ENCODE assay signal across 13 cellular contexts in the genomic region with DNA sequence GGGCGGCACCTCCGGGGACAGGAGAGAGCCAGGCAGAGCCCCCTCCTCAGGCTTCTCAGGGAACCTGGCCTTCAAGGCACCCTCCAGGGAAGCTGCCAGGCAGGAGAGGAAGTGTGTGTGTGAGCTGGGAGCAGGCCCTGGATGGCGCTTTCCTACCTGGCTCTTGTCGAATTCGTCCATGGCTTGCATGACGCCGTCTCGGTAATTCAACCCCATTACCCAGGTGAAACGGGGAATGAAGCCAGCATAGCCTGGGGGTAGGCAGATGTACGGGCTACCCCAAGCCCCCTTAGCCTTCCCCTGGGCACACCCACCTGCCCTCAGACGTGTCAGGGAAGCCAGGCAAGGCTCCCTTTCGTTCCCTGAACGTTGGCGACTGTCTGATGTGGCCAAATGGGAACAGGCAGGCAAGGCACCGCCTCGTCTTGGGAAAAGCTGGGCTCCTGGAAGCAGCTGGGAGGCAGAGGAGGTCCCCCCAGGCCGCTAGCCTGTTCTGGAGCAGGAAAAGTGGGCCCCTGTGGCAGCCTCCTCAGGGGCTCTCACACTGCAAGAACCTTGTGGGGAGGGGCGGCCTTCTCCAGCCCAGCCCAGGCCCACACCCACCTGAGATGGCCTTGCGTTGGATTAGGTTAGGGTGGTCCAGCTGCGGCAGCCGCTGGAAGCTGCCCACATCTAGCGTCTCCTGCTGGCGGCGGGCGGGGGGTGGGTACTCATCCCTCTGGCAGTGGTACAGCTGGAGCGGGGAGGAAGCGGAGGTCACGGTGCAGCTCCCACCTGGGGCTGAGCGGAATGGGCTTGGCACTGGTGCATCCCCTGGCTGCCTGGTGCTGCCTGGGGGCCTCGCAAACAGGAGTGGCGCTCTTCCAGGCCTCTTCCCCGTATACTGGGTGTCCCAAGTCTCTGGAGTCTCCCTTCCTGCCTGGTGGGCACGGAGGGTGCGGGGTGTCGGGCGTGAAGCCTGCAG. TPM values are rescaled to one million over a fixed set of nuclear protein-coding genes. Genes with fewer than 3 reads are reported as not detected.
DNase-seq lines count a peak whose midpoint lies in the region; ATAC-seq and TF ChIP-seq lines count a peak whose summit lies in the region.
"Had no signal": no experiment of that assay in that cellular context is flagged by ENCODE, and none has a peak within 500 bp of the region (broad histone marks: within the 10 kb centered on the region; RNA-seq: fewer than 3 reads in every experiment).

No MANE protein-coding gene starts in this region.

- no peaks in the 10 kb centered on the region for H3K9me3 Mint-ChIP-seq in activated T-cell treated with anti-CD3 and anti-CD28 coated beads, Interleukin-2, amount 50 U/mL, for 24 hours
- H3K9me3 Mint-ChIP-seq in dendritic cell treated with granulocyte-macrophage colony-stimulating factor and Interleukin-4, amounts not matched to agents 40 ng/mL and 50 ng/mL, for 4 days = no peaks in the 10 kb centered on the region

- H3K9me3 ChIP-seq in skeletal muscle tissue (ENCODE audit: control insufficient read depth in 3 of 3, low read length in 3 of 3) = no peaks in the 10 kb centered on the region
- H3K9me3 ChIP-seq: sigmoid colon had no signal

- peak overlapping the region; percentile 73 for H3K27ac Mint-ChIP-seq in activated T-cell treated with anti-CD3 and anti-CD28 coated beads, Interleukin-2, amount 50 U/mL, for 24 hours
- H3K27ac Mint-ChIP-seq in dendritic cell treated with granulocyte-macrophage colony-stimulating factor and Interleukin-4, amounts not matched to agents 40 ng/mL and 50 ng/mL, for 4 days = peak overlapping the region; percentile 9

- H3K27ac ChIP-seq in skeletal muscle tissue (ENCODE audit: low read depth, low read length) = no peak overlapping the region
- H3K27ac ChIP-seq: sigmoid colon had no signal

- ATAC-seq in omental fat pad (ENCODE audit: low FRiP score) (no peak), HG02973 (IDR thresholded peaks at IDR 0.05; ENCODE audit: unreplicated experiment) (no peak)

- peaks cover 18 to 24% (median 20%) of the 10 kb centered on the region in 3 donors for H3K36me3 ChIP-seq in skeletal muscle tissue (ENCODE audit: control insufficient read depth in 3 of 3, insufficient read depth in 3 of 3, low read length in 3 of 3)

- DNase-seq in activated T-cell treated with anti-CD3 and anti-CD28 coated beads, Interleukin-2, amount 50 U/mL, for 24 hours = no peak
- DNase-seq in activated T-cell treated with anti-CD3 and anti-CD28 coated beads, Interleukin-2, amount 50 U/mL, for 48 hours = no peak
- DNase-seq in NCI-H345 treated with DMSO at 0.1 percent for 48 hours (lab: John Stamatoyannopoulos, UW; ENCODE audit: unreplicated experiment) (peak; percentile 54), omental fat pad (ENCODE audit: low spot score) (no peak), GM13977 (ENCODE audit: low spot score) (no peak)
- DNase-seq: activated gamma-delta T cell, glutamatergic neuron, NCI-H1048, RPMI8226, sigmoid colon had no signal

- peaks cover 0 to 2% (median 0%) of the 10 kb centered on the region in 3 donors for H3K27me3 ChIP-seq in skeletal muscle tissue (ENCODE audit: control insufficient read depth in 3 of 3, insufficient read depth in 3 of 3, low read length in 3 of 3)
- H3K27me3 ChIP-seq: sigmoid colon had no signal

- peaks cover 23% of the 10 kb centered on the region for H3K4me1 Mint-ChIP-seq in activated T-cell treated with anti-CD3 and anti-CD28 coated beads, Interleukin-2, amount 50 U/mL, for 24 hours (ENCODE audit: low read depth)
- peaks cover 26% of the 10 kb centered on the region for H3K4me1 Mint-ChIP-seq in dendritic cell treated with granulocyte-macrophage colony-stimulating factor and Interleukin-4, amounts not matched to agents 40 ng/mL and 50 ng/mL, for 4 days (ENCODE audit: low read depth)

- peaks cover 33 to 59% (median 53%) of the 10 kb centered on the region in 3 donors for H3K4me1 ChIP-seq in skeletal muscle tissue (ENCODE audit: control insufficient read depth in 3 of 3, insufficient read depth in 3 of 3, low read length in 3 of 3)

- H3K9ac ChIP-seq in skeletal muscle tissue (ENCODE audit: low read depth in 1 of 3, low read length in 3 of 3) = peak overlapping the region in 2 of 3 donors; percentile 8 to 69

- H3K4me3 Mint-ChIP-seq in activated T-cell treated with anti-CD3 and anti-CD28 coated beads, Interleukin-2, amount 50 U/mL, for 24 hours = peak overlapping the region; percentile 85
- no peak overlapping the region for H3K4me3 Mint-ChIP-seq in dendritic cell treated with granulocyte-macrophage colony-stimulating factor and Interleukin-4, amounts not matched to agents 40 ng/mL and 50 ng/mL, for 4 days

- in situ Hi-C loops in GM13977 (cut with MboI; ENCODE audit: low pct_unique_long_range_greater_than_20kb, low sequenced_read_pairs, unreplicated experiment) = no loop called here

- no peak overlapping the region for H3K4me3 ChIP-seq in skeletal muscle tissue (ENCODE audit: low read length in 3 of 3)
- H3K4me3 ChIP-seq: sigmoid colon had no signal

- peaks cover 30% of the 10 kb centered on the region for H3K36me3 Mint-ChIP-seq in activated T-cell treated with anti-CD3 and anti-CD28 coated beads, Interleukin-2, amount 50 U/mL, for 24 hours (ENCODE audit: low read depth)
- peaks cover 33% of the 10 kb centered on the region for H3K36me3 Mint-ChIP-seq in dendritic cell treated with granulocyte-macrophage colony-stimulating factor and Interleukin-4, amounts not matched to agents 40 ng/mL and 50 ng/mL, for 4 days (ENCODE audit: low read depth)

- TF ChIP-seq CTCF in omental fat pad (IDR thresholded peaks at IDR 0.05) (no peak), GM13977 (IDR thresholded peaks at IDR 0.05; ENCODE audit: extremely low read depth, insufficient read depth, missing control alignments) (no peak)

- H3K27me3 Mint-ChIP-seq in activated T-cell treated with anti-CD3 and anti-CD28 coated beads, Interleukin-2, amount 50 U/mL, for 24 hours = peaks cover 2% of the 10 kb centered on the region
- no peaks in the 10 kb centered on the region for H3K27me3 Mint-ChIP-seq in dendritic cell treated with granulocyte-macrophage colony-stimulating factor and Interleukin-4, amounts not matched to agents 40 ng/mL and 50 ng/mL, for 4 days

- intact Hi-C loops in dendritic cell treated with granulocyte-macrophage colony-stimulating factor and Interleukin-4, amounts not matched to agents 40 ng/mL and 50 ng/mL, for 4 days (cut with micrococcal nuclease) = no loop called here

RNA-seq across cellular contexts. Expression of a gene that starts 3.7 kb away (rescaled TPM):
- total RNA-seq in skeletal muscle tissue (97.1 TPM), omental fat pad (100 to 1,000 TPM; 197 to 452 (median 288) TPM)

RNA-seq across cellular contexts. Expression of a gene that starts 6.3 kb away (rescaled TPM):
- total RNA-seq in skeletal muscle tissue = not detected
- total RNA-seq in omental fat pad = under 1 TPM in 1 of 4 donors, not detected in 3; 0.56 TPM
- total RNA-seq: sigmoid colon had no signal

RNA-seq across cellular contexts. Expression of a gene that starts 10.4 kb away (rescaled TPM):
- total RNA-seq in skeletal muscle tissue (33.9 TPM), omental fat pad (10 to 100 TPM; 22.2 to 42.8 (median 34.2) TPM)

RNA-seq across cellular contexts. Expression of a gene that starts 14.1 kb away (rescaled TPM):
- total RNA-seq in skeletal muscle tissue (not detected), omental fat pad (not detected)
- total RNA-seq: sigmoid colon had no signal

RNA-seq across cellular contexts. Expression of a gene that starts 17.5 kb away (rescaled TPM):
- not detected for total RNA-seq in skeletal muscle tissue
- under 1 TPM in 1 of 4 donors, not detected in 3; 0.19 TPM for total RNA-seq in omental fat pad
- total RNA-seq: sigmoid colon had no signal
